8 cellular contexts compared by ENCODE assay signal in the genomic region with DNA sequence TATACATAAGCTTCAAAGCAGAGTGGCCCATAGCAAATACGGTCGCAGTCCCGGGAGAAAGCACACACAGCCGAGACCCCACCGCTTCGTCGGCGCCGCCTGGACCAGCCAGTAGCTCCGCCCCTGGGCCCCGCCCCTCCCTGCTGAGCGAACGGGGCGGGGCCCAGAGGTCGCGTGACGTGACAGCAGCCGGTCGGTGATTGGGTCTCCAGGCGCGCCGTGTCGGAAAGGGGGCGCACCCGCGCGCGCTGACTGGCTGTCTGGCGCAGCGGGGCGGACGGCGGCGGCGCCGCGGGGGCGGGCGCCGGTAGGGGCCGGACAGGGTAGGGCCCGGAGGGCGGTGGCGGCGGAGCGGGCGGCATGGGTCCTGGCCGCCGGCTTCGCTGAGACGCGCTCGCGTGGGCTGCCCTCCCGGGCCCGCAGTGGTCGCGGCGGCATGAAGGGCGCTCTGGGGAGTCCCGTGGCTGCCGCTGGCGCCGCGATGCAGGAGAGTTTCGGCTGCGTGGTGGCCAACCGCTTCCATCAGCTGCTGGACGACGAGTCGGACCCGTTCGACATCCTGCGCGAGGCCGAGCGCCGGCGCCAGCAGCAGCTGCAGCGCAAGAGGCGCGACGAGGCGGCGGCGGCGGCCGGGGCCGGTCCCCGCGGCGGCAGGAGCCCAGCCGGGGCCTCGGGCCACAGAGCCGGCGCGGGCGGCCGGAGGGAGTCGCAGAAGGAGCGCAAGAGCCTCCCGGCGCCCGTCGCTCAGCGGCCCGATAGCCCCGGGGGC. TPM values are rescaled to one million over a fixed set of nuclear protein-coding genes. Genes with fewer than 3 reads are reported as not detected.
DNase-seq lines count a peak whose midpoint lies in the region; TF ChIP-seq lines count a peak whose summit lies in the region.

TSS of gene HABP4 (plus strand) at position 326 of the 769 bp plus-strand sequence. CDS start at position 437, 111 bp downstream.

- H3K9me3 ChIP-seq in ES-I3 (ENCODE audit: control insufficient read depth, insufficient read depth, low read length), result no peaks in the 10 kb centered on the region
- H3K9me3 ChIP-seq in HAP-1, result no peaks in the 10 kb centered on the region; the same call in 1 of the 2 replicates
- H3K9me3 ChIP-seq in MG63, result no peaks in the 10 kb centered on the region
- H3K9me3 ChIP-seq in neuron (ENCODE audit: low read length), result no peaks in the 10 kb centered on the region

- DNase-seq in HAP-1 (ENCODE audit: low spot score in 2 of 2), result peak; percentile 94 to 97
- peak; percentile 95 for DNase-seq in MG63
- DNase-seq in SHP77 (lab: John Stamatoyannopoulos, UW), result peak; percentile 89 to 93
- peak; percentile 93 for DNase-seq in activated gamma-delta T cell (lab: John Stamatoyannopoulos, UW)
- DNase-seq in foreskin fibroblast, result peak; percentile 96 to 99
- DNase-seq in stromal cell of bone marrow (ENCODE audit: low read depth), result peak; percentile 91

- peak within 1 kb of the TSS; percentile 67 for H3K4me3 ChIP-seq in HAP-1
- peak within 1 kb of the TSS; percentile 63 for H3K4me3 ChIP-seq in MG63
- peak within 1 kb of the TSS; percentile 76 to 82 for H3K4me3 ChIP-seq in foreskin fibroblast (ENCODE audit: low read depth in 1 of 2, low read length in 2 of 2)
- peak within 1 kb of the TSS; percentile 58 for H3K4me3 ChIP-seq in neuron (ENCODE audit: low read length)

- H3K4me1 ChIP-seq in ES-I3 (ENCODE audit: insufficient read depth, low read length), result peaks cover 4% of the 10 kb centered on the region; the same call in 1 of the 2 replicates
- peaks cover 22% of the 10 kb centered on the region for H3K4me1 ChIP-seq in HAP-1
- peaks cover 20% of the 10 kb centered on the region for H3K4me1 ChIP-seq in neuron (ENCODE audit: insufficient read depth, low read length)

- H3K36me3 ChIP-seq in ES-I3 (ENCODE audit: insufficient read depth, low read length) (no peaks in the 10 kb centered on the region), HAP-1 (replicated peaks) (0 out of 2 replicates have a peak, but pooled peaks cover 3% of the 10 kb centered on the region), MG63 (no peaks in the 10 kb centered on the region), neuron (ENCODE audit: insufficient read depth, low read length) (peaks cover 2% of the 10 kb centered on the region)

- H3K27me3 ChIP-seq in HAP-1 (ENCODE audit: low read depth) (no peaks in the 10 kb centered on the region), MG63 (no peaks in the 10 kb centered on the region), neuron (ENCODE audit: insufficient read depth, low read length) (no peaks in the 10 kb centered on the region)

- peak within 1 kb of the TSS; percentile 54 for H3K9ac ChIP-seq in ES-I3 (ENCODE audit: low read depth, low read length)

- H2AFZ ChIP-seq in neuron (ENCODE audit: low read depth, low read length), result peak within 1 kb of the TSS; percentile 62

- no peak for TF ChIP-seq CTCF in foreskin fibroblast (IDR thresholded peaks at IDR 0.05; ENCODE audit: low read depth, low read length)

- in situ Hi-C loops in HAP-1 (cut with MboI; ENCODE audit: low sequenced_read_pairs), result no loop called here

RNA-seq across cellular contexts. Expression of gene HABP4, which starts in this region (rescaled TPM):
- 15.9 and 19.4 TPM in 2 replicates for total RNA-seq in MG63 (2014; rRNA removed; shearing (Covaris generic); ENCODE audit: low replicate concordance)

Comparison
In these comparisons a context has a peak if more than half of its experiments do, and no peak if none do; other contexts are left out.
1. Peak in every context shown above with its lines: DNase-seq and H3K4me3 ChIP-seq.